In genomic region chr1:46517010-46517600, GRCh38 we compare ENCODE assay signal across 1 cellular context.
A peak's percentile ranks its signal among the peaks of the same experiment; 100 is the strongest.
TF ChIP-seq lines count a peak whose summit lies in the region.

No MANE protein-coding gene starts in this region.

TF ChIP-seq in K562, 482 proteins besides CTCF, POLR2A, EP300 and RAD21 (continued from another document and continues in another):
- TF ChIP-seq CREB3 (tag; conservative IDR thresholded peaks at IDR 0.05; ENCODE audit: low read depth), result no peak
- no peak for TF ChIP-seq HNRNPL (IDR thresholded peaks at IDR 0.05; ENCODE audit: low read depth, low read length)
- TF ChIP-seq ZSCAN29 (IDR thresholded peaks at IDR 0.05), result no peak
- TF ChIP-seq ZNF12 (CRISPR knock-in tag; IDR thresholded peaks at IDR 0.05), result no peak
- no peak for TF ChIP-seq TGIF2 (CRISPR knock-in tag; IDR thresholded peaks at IDR 0.05)
- TF ChIP-seq CHD2 (IDR thresholded peaks at IDR 0.05; ENCODE audit: low read depth, low read length), result no peak
- TF ChIP-seq HNRNPUL1 (IDR thresholded peaks at IDR 0.05; ENCODE audit: low read length), result no peak
- TF ChIP-seq ZNF318 (IDR thresholded peaks at IDR 0.05; ENCODE audit: borderline replicate concordance in 1 of 2, low read depth in 1 of 2), result no peak
- no peak for TF ChIP-seq TAF7 (tag; IDR thresholded peaks at IDR 0.05)
- no peak for TF ChIP-seq MCM7 (IDR thresholded peaks at IDR 0.05)
- TF ChIP-seq FOXP1 (CRISPR knock-in tag; IDR thresholded peaks at IDR 0.05), result 0 out of 2 replicates have a peak, but pooled peaks have one; percentile 36
- TF ChIP-seq TCF7L2 (IDR thresholded peaks at IDR 0.05; ENCODE audit: low read depth, low read length), result no peak
- no peak for TF ChIP-seq CBX8 (IDR thresholded peaks at IDR 0.05; ENCODE audit: borderline replicate concordance, extremely low read depth, low read depth, low read length, poor library complexity, severe bottlenecking)
- no peak for TF ChIP-seq CREBBP (IDR thresholded peaks at IDR 0.05; ENCODE audit: low read depth, low read length)
- no peak for TF ChIP-seq FOXK2 (conservative IDR thresholded peaks at IDR 0.05 in 1 of 2, IDR thresholded peaks at IDR 0.05 in 1 of 2; ENCODE audit: low read depth in 2 of 2)
- TF ChIP-seq DLX4 (CRISPR knock-in tag; IDR thresholded peaks at IDR 0.05), result no peak
- TF ChIP-seq E4F1 (CRISPR knock-in tag; IDR thresholded peaks at IDR 0.05; ENCODE audit: borderline replicate concordance), result no peak
- no peak for TF ChIP-seq ZBTB40 (IDR thresholded peaks at IDR 0.05)
- TF ChIP-seq ZBTB40 (CRISPR knock-in tag; IDR thresholded peaks at IDR 0.05), result no peak
- no peak for TF ChIP-seq PATZ1 (CRISPR knock-in tag; IDR thresholded peaks at IDR 0.05; ENCODE audit: borderline replicate concordance)
- TF ChIP-seq HSF4 (CRISPR knock-in tag; IDR thresholded peaks at IDR 0.05; ENCODE audit: borderline replicate concordance), result no peak
- no peak for TF ChIP-seq ZSCAN32 (CRISPR knock-in tag; IDR thresholded peaks at IDR 0.05)
- TF ChIP-seq MIER1 (IDR thresholded peaks at IDR 0.05; ENCODE audit: low read depth), result no peak
- no peak for TF ChIP-seq HDAC3 (IDR thresholded peaks at IDR 0.05; ENCODE audit: borderline replicate concordance, partially characterized antibody)
- TF ChIP-seq PHB2 (IDR thresholded peaks at IDR 0.05; ENCODE audit: low read depth), result no peak; the same call in 1 of the 2 replicates
- TF ChIP-seq ZNF175 (CRISPR knock-in tag; IDR thresholded peaks at IDR 0.05; ENCODE audit: low read depth), result peak; percentile 32; the same call in 1 of the 2 replicates
- TF ChIP-seq ZNF740 (CRISPR knock-in tag; IDR thresholded peaks at IDR 0.05), result 0 out of 2 replicates have a peak, but pooled peaks have one; percentile 22
- TF ChIP-seq ZNF740 (tag; IDR thresholded peaks at IDR 0.05), result no peak
- peak; percentile 42 for TF ChIP-seq NFIC (IDR thresholded peaks at IDR 0.05)
- no peak for TF ChIP-seq ZNF445 (CRISPR knock-in tag; IDR thresholded peaks at IDR 0.05; ENCODE audit: low read depth)
- TF ChIP-seq PRPF4 (IDR thresholded peaks at IDR 0.05; ENCODE audit: insufficient read depth, low read depth, low read length, poor library complexity, severe bottlenecking), result no peak
- TF ChIP-seq COPS2 (conservative IDR thresholded peaks at IDR 0.05), result no peak
- no peak for TF ChIP-seq BHLHE40 (IDR thresholded peaks at IDR 0.05; ENCODE audit: low read length)
- no peak for TF ChIP-seq SRSF9 (IDR thresholded peaks at IDR 0.05; ENCODE audit: borderline replicate concordance, low read depth, low read length)
- TF ChIP-seq KAT2B (IDR thresholded peaks at IDR 0.05; ENCODE audit: low read depth, low read length), result no peak
- no peak for TF ChIP-seq ZNF217 (CRISPR knock-in tag; IDR thresholded peaks at IDR 0.05)
